8 cellular contexts compared by ENCODE assay signal in genomic region chr9:94783121-94783664, GRCh38. TPM values are rescaled to one million over a fixed set of nuclear protein-coding genes. Genes with fewer than 3 reads are reported as not detected.
DNase-seq lines count a peak whose midpoint lies in the region; ATAC-seq and TF ChIP-seq lines count a peak whose summit lies in the region.

No MANE protein-coding gene starts in this region.

- no peak overlapping the region for H3K4me2 ChIP-seq in Karpas-422 (ENCODE audit: low read depth, low read length, poor library complexity, severe bottlenecking)

- H3K36me3 ChIP-seq in Karpas-422 (ENCODE audit: insufficient read depth, low read length): no peaks in the 10 kb centered on the region
- H3K36me3 ChIP-seq in Panc1 (ENCODE audit: control insufficient read depth, insufficient read depth, low read length): no peaks in the 10 kb centered on the region
- no peaks in the 10 kb centered on the region for H3K36me3 ChIP-seq in adrenal gland (replicated peaks in 1 of 2)
- no peaks in the 10 kb centered on the region for H3K36me3 ChIP-seq in heart left ventricle

- TF ChIP-seq CTCF in Panc1 (IDR thresholded peaks at IDR 0.05) (peak; percentile 74), adrenal gland (IDR thresholded peaks at IDR 0.05) (peak; percentile 34 to 82 (median 72)), heart left ventricle (IDR thresholded peaks at IDR 0.05) (peak; percentile 49 to 87 (median 73))

- intact Hi-C loops in Panc1 (cut with micrococcal nuclease; ENCODE audit: unreplicated experiment): loop anchor here (5.0 to 10.0 kb wide), 3 partner anchors 98 to 262 kb away; no protein-coding TSS in a partner anchor
- intact Hi-C loops in adrenal gland (cut with DNase I): loop anchor here (5.0 to 10.0 kb wide), 2 partner anchors 222 to 339 kb away; no protein-coding TSS in a partner anchor
- intact Hi-C loops in heart left ventricle (cut with DNase I): loop anchor here (1.0 to 10.0 kb wide), 17 partner anchors 84 to 349 kb away; no protein-coding TSS in a partner anchor
- intact Hi-C loops in posterior cingulate gyrus (cut with DNase I): loop anchor here (1.0 to 10.0 kb wide), 4 partner anchors 98 to 344 kb away; no protein-coding TSS in a partner anchor

- no peak overlapping the region for H3K9ac ChIP-seq in Karpas-422 (ENCODE audit: low read length)

- in situ Hi-C loops in Panc1 (cut with HindIII; ENCODE audit: low pct_unique_long_range_greater_than_20kb, low sequenced_read_pairs): no loop called here

- CTCF ChIA-PET in Panc1 (lab: Charles Lee): interaction anchor here (0.6 to 0.8 kb wide), 2 partner anchors 10 to 82 kb away, joined by 4 to 6 read pairs; no protein-coding TSS in a partner anchor

- H4K20me1 ChIP-seq in Karpas-422 (ENCODE audit: insufficient read depth, low read depth, low read length): no peaks in the 10 kb centered on the region

- DNase-seq in DMS79 (lab: John Stamatoyannopoulos, UW) (peak; percentile 96), Karpas-422 (peak; percentile 72), Panc1 (ENCODE audit: low read depth, low spot score) (peak; percentile 64), adrenal gland (peak; percentile 81 to 96 (median 94)), heart left ventricle (peak; percentile 71 to 88 (median 78)), posterior cingulate gyrus (peak in 9 of 10 donors; percentile 27 to 90 (median 69))

- H3K4me1 ChIP-seq in Karpas-422 (ENCODE audit: low read length) (peaks cover 5% of the 10 kb centered on the region), Panc1 (ENCODE audit: control insufficient read depth, insufficient read depth, low read length) (peaks cover 23% of the 10 kb centered on the region), adrenal gland (replicated peaks in 1 of 2) (peaks cover 0 to 8% of the 10 kb centered on the region in 2 donors), heart left ventricle (peaks cover 0 to 34% (median 19%) of the 10 kb centered on the region in 12 donors)

- H3K4me3 ChIP-seq in Karpas-422 (ENCODE audit: low read length) (no peak overlapping the region), Panc1 (ENCODE audit: low read depth in 2 of 2, low read length in 2 of 2) (no peak overlapping the region; a peak in 1 of 4 replicates), adrenal gland (no peak overlapping the region), heart left ventricle (no peak overlapping the region)

- H3K27ac ChIP-seq in Karpas-422 (ENCODE audit: low read length) (no peak overlapping the region), Panc1 (ENCODE audit: low read length) (peak overlapping the region; percentile 85), adrenal gland (peak overlapping the region in 1 of 5 donors; percentile 46), heart left ventricle (peak overlapping the region in 10 of 12 donors; percentile 54 to 90 (median 80))

- TF ChIP-seq POLR2A in adrenal gland (IDR thresholded peaks at IDR 0.05) (no peak), heart left ventricle (IDR thresholded peaks at IDR 0.05) (no peak)

- H2AFZ ChIP-seq in Karpas-422 (ENCODE audit: low read length): no peak overlapping the region

- no TSS peak for BruUV-seq in Panc1 (replicated peaks; lab: Mats Ljungman, UMichigan)

- H3K79me2 ChIP-seq in Karpas-422 (ENCODE audit: low read length): peaks cover 39% of the 10 kb centered on the region

- WGBS in adrenal gland, 4 donors: 34 to 45% (median 40%) methylated on average over 12 to 14 of the region's 14 CpGs
- 42 to 46% (median 45%) methylated on average over 14 of the region's 14 CpGs for WGBS in heart left ventricle, 4 donors

- no peaks in the 10 kb centered on the region for H3K9me2 ChIP-seq in Karpas-422 (replicated peaks; ENCODE audit: insufficient read depth, low read length)

- POLR2A ChIA-PET in Panc1 (lab: Charles Lee): no interaction called here

- H3K9me3 ChIP-seq in Karpas-422 (ENCODE audit: low read length) (no peaks in the 10 kb centered on the region), Panc1 (ENCODE audit: control insufficient read depth, insufficient read depth, low read depth, low read length) (no peaks in the 10 kb centered on the region), adrenal gland (replicated peaks in 1 of 3) (no peaks in the 10 kb centered on the region), heart left ventricle (no peaks in the 10 kb centered on the region)

- ATAC-seq in Panc1 (peak; percentile 99), heart left ventricle (peak; percentile 66 to 86 (median 78)), GM18520 (IDR thresholded peaks at IDR 0.05; ENCODE audit: unreplicated experiment) (no peak), GM21526 (IDR thresholded peaks at IDR 0.05; ENCODE audit: low FRiP score, unreplicated experiment) (no peak)

- no peaks in the 10 kb centered on the region for H3K27me3 ChIP-seq in Karpas-422 (ENCODE audit: low read length)
- H3K27me3 ChIP-seq in Panc1 (ENCODE audit: control insufficient read depth, insufficient read depth, low read length): no peaks in the 10 kb centered on the region
- H3K27me3 ChIP-seq in adrenal gland: no peaks in the 10 kb centered on the region
- no peaks in the 10 kb centered on the region for H3K27me3 ChIP-seq in heart left ventricle

RNA-seq across cellular contexts. Expression of gene AOPEP, which starts 56.7 kb away (rescaled TPM):
- total RNA-seq in Karpas-422 (2014; rRNA removed; shearing (Covaris generic); ENCODE audit: low replicate concordance): 22.7 and 25.0 TPM in 2 replicates
- total RNA-seq in Panc1 (2021; ENCODE audit: unreplicated experiment) (36.4 TPM), adrenal gland (10 to 100 TPM; 49.1 to 99.6 (median 71.6) TPM), heart left ventricle (100 to 1,000 TPM; 123 to 310 (median 185) TPM)
- polyA plus RNA-seq in Panc1 (2012; ENCODE audit: insufficient read length): 29.7 TPM
- polyA plus RNA-seq in adrenal gland (10 to 100 TPM; 31.0 to 95.1 (median 77.8) TPM), heart left ventricle (100 to 1,000 TPM; 105 to 252 TPM)

Comparison
In these comparisons a context has a peak if more than half of its experiments do, and no peak if none do; other contexts are left out.
1. ATAC-seq: peak in Panc1 (single experiment) and heart left ventricle (4 of 4); none in GM18520 (single experiment) and GM21526 (single experiment).
2. Peak in every context shown above with its lines, with median percentiles within 50 percentile points of each other: DNase-seq and CTCF ChIP-seq.